2 cellular contexts compared by ENCODE assay signal in the genomic region with DNA sequence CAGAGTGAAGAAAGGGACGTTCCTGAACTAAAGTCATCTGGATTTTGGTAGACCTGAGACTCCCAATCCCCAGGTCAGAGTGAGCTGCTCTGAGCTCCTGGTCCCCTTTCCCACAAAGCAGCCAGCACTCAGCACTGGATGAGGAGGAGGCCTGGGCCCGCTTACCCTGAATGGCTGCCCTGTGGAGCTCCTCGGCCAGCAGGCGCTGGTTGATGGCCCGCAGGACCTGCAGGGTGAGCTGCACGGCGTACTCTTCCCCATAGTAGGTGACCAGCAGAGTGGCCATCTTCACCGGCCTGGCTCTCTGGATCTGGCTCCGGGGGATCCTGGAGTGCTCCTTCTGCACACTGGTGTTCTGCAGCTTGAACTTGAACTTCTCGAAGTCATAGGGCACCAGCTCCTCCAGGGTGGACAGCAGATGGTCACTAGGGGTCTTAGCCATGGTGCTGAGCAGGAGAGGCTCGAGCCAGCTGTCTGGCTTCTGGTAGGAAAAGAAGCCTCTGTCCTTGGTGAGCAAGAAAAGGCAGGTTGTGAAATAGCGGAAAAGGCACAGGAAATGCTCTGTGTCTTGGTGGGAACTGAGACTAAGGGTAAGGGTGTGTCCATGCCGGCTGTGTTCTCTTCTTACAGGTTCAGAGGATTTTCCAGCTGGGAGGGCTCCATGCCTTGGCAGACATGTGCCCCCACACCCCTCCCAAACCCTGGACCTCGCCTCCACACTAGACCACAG.
TF ChIP-seq lines count a peak whose summit lies in the region.

MEFV (minus strand) TSS at position 488 of the 730 bp plus-strand sequence; CDS start at position 442, 46 bp downstream.

TF ChIP-seq in HEK293, 187 proteins besides CTCF, POLR2A, EP300 and RAD21 (continued from another document):
- peak; percentile 83 for TF ChIP-seq REST (tag by site-specific recombination; IDR thresholded peaks at IDR 0.05)
TF ChIP-seq in HEK293: peak in this region for 1.

TF ChIP-seq in WTC11, 78 proteins besides CTCF, POLR2A, EP300 and RAD21 (continued from another document):
- TF ChIP-seq PREB (CRISPR knock-in tag; IDR thresholded peaks at IDR 0.05; ENCODE audit: borderline replicate concordance), result no peak
- TF ChIP-seq ZNF416 (CRISPR knock-in tag; IDR thresholded peaks at IDR 0.05), result no peak
- no peak for TF ChIP-seq ELF4 (CRISPR knock-in tag; IDR thresholded peaks at IDR 0.05; ENCODE audit: low read depth)
- no peak for TF ChIP-seq ZNF671 (CRISPR knock-in tag; IDR thresholded peaks at IDR 0.05)
- TF ChIP-seq ZNF138 (CRISPR knock-in tag; conservative IDR thresholded peaks at IDR 0.05), result no peak
- TF ChIP-seq ZNF281 (CRISPR knock-in tag; IDR thresholded peaks at IDR 0.05), result no peak
